Comparison of ENCODE assay signal across 2 cellular contexts in the genomic region with DNA sequence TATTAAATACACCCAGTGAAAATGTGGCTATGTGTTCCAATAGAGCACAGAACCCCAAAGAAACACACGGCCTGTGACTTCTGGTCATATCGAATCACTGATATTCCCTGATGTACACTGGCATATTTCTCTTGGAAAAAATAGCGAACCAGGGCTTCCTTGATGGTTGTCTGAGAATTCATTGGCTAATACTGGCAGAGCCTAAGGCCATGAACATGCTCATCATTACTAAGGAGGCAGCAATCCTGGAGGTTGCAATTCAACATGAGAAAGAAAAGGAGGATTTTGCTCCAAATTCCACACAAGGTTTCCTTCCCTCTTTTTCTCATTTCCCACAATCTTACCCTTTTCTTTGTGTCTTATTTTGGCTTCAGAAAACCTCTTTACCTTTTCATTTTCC.
TF ChIP-seq lines count a peak whose summit lies in the region.

No MANE protein-coding gene starts in this region.

TF ChIP-seq in endothelial cell of umbilical vein, 7 proteins besides CTCF, POLR2A, EP300 and RAD21:
- no peak for TF ChIP-seq EZH2 (IDR thresholded peaks at IDR 0.05; ENCODE audit: borderline replicate concordance, low read depth, low read length, severe bottlenecking)
- TF ChIP-seq, protein P1, sequence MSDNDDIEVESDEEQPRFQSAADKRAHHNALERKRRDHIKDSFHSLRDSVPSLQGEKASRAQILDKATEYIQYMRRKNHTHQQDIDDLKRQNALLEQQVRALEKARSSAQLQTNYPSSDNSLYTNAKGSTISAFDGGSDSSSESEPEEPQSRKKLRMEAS (IDR thresholded peaks at IDR 0.05; ENCODE audit: insufficient read depth, insufficient read length) = no peak
- TF ChIP-seq JUN (IDR thresholded peaks at IDR 0.05; ENCODE audit: borderline replicate concordance, insufficient read depth, insufficient read length, low read depth) = no peak
- TF ChIP-seq MYC (IDR thresholded peaks at IDR 0.05; ENCODE audit: low read depth, low read length) = no peak
- no peak for TF ChIP-seq GATA2 (IDR thresholded peaks at IDR 0.05; ENCODE audit: insufficient read depth, insufficient read length, low read depth, low read length)
- TF ChIP-seq POLR2AphosphoS5 (IDR thresholded peaks at IDR 0.05; ENCODE audit: insufficient read depth, low read depth, low read length) = no peak
- TF ChIP-seq FOS (IDR thresholded peaks at IDR 0.05; ENCODE audit: borderline replicate concordance, insufficient read depth, low read length) = no peak

TF ChIP-seq in HepG2, 621 proteins besides CTCF, POLR2A, EP300 and RAD21:
- TF ChIP-seq ZNF24 (IDR thresholded peaks at IDR 0.05) = no peak
- TF ChIP-seq, protein P2, sequence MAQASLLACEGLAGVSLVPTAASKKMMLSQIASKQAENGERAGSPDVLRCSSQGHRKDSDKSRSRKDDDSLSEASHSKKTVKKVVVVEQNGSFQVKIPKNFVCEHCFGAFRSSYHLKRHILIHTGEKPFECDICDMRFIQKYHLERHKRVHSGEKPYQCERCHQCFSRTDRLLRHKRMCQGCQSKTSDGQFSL (CRISPR knock-in tag; IDR thresholded peaks at IDR 0.05) = no peak
- TF ChIP-seq ZFP36 (IDR thresholded peaks at IDR 0.05; ENCODE audit: borderline replicate concordance, low read depth, low read length, partially characterized antibody) = no peak
- no peak for TF ChIP-seq ZNF3 (CRISPR knock-in tag; IDR thresholded peaks at IDR 0.05)
- TF ChIP-seq, protein P3, sequence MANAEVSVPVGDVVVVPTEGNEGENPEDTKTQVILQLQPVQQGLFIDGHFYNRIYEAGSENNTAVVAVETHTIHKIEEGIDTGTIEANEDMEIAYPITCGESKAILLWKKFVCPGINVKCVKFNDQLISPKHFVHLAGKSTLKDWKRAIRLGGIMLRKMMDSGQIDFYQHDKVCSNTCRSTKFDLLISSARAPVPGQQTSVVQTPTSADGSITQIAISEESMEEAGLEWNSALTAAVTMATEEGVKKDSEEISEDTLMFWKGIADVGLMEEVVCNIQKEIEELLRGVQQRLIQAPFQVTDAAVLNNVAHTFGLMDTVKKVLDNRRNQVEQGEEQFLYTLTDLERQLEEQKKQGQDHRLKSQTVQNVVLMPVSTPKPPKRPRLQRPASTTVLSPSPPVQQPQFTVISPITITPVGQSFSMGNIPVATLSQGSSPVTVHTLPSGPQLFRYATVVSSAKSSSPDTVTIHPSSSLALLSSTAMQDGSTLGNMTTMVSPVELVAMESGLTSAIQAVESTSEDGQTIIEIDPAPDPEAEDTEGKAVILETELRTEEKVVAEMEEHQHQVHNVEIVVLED (CRISPR knock-in tag; IDR thresholded peaks at IDR 0.05; ENCODE audit: borderline replicate concordance) = no peak
- TF ChIP-seq, protein P4, sequence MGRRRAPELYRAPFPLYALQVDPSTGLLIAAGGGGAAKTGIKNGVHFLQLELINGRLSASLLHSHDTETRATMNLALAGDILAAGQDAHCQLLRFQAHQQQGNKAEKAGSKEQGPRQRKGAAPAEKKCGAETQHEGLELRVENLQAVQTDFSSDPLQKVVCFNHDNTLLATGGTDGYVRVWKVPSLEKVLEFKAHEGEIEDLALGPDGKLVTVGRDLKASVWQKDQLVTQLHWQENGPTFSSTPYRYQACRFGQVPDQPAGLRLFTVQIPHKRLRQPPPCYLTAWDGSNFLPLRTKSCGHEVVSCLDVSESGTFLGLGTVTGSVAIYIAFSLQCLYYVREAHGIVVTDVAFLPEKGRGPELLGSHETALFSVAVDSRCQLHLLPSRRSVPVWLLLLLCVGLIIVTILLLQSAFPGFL (CRISPR knock-in tag; IDR thresholded peaks at IDR 0.05) = no peak
- no peak for TF ChIP-seq CCDC6 (CRISPR knock-in tag; IDR thresholded peaks at IDR 0.05)
- no peak for TF ChIP-seq ZNF143 (CRISPR knock-in tag; IDR thresholded peaks at IDR 0.05)
- no peak for TF ChIP-seq SOX13 (IDR thresholded peaks at IDR 0.05)
- no peak for TF ChIP-seq SOX13 (CRISPR knock-in tag; conservative IDR thresholded peaks at IDR 0.05 in 1 of 2, IDR thresholded peaks at IDR 0.05 in 1 of 2)
- TF ChIP-seq, protein P5, sequence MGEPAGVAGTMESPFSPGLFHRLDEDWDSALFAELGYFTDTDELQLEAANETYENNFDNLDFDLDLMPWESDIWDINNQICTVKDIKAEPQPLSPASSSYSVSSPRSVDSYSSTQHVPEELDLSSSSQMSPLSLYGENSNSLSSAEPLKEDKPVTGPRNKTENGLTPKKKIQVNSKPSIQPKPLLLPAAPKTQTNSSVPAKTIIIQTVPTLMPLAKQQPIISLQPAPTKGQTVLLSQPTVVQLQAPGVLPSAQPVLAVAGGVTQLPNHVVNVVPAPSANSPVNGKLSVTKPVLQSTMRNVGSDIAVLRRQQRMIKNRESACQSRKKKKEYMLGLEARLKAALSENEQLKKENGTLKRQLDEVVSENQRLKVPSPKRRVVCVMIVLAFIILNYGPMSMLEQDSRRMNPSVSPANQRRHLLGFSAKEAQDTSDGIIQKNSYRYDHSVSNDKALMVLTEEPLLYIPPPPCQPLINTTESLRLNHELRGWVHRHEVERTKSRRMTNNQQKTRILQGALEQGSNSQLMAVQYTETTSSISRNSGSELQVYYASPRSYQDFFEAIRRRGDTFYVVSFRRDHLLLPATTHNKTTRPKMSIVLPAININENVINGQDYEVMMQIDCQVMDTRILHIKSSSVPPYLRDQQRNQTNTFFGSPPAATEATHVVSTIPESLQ (CRISPR knock-in tag; conservative IDR thresholded peaks at IDR 0.05) = no peak
- TF ChIP-seq RELA (CRISPR knock-in tag; IDR thresholded peaks at IDR 0.05) = no peak
- no peak for TF ChIP-seq FOXP1 (IDR thresholded peaks at IDR 0.05)
- TF ChIP-seq FOXP1 (CRISPR knock-in tag; IDR thresholded peaks at IDR 0.05) = no peak
- TF ChIP-seq ATF7 (IDR thresholded peaks at IDR 0.05) = no peak
- no peak for TF ChIP-seq ATF7 (CRISPR knock-in tag; IDR thresholded peaks at IDR 0.05)
